29 cellular contexts compared by ENCODE assay signal in the genomic region with DNA sequence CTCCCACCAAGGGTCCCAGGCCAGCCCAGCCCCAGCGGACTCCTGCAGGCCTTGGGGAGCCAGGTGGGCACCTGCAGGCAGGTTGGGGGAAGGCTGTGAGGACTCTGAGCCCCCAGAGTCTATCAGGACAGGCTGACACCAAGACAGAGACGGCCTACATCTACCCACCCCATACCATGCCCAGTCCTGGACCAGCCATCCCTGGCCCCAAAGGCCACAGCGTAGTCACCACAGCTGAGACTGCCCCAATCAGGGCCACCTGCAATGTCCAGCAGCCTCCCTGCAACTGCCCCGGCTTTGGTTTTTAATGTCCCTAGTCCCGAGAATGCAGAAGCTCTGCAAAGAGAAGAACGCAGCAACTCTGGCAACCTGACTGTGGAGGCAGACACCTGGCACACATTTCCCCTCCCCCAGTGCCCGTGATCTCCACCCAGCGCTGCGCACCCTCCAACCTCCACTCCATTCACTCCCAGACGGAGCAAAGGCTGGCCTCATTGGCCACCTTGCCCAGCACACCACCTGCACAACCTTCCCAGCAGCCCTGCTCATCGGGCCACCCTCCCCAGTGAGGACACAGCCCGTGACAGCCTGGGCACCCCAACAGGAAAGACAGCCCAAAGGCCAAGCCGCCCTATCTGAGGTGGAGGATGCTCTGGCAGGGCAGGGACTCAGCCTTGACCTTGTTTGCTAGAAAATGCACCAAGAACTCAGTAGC. TPM values are rescaled to one million over a fixed set of nuclear protein-coding genes. Genes with fewer than 3 reads are reported as not detected.
DNase-seq lines count a peak whose midpoint lies in the region; ATAC-seq and TF ChIP-seq lines count a peak whose summit lies in the region.
"Had no signal": no experiment of that assay in that cellular context is flagged by ENCODE, and none has a peak within 500 bp of the region (broad histone marks: within the 10 kb centered on the region; RNA-seq: fewer than 3 reads in every experiment).

No MANE protein-coding gene starts in this region.

- H3K36me3 Mint-ChIP-seq in glutamatergic neuron (ENCODE audit: unreplicated experiment) (no peaks in the 10 kb centered on the region), nephron progenitor cell (ENCODE audit: low read depth) (peaks cover 6% of the 10 kb centered on the region)
- H3K36me3 Mint-ChIP-seq: CD14-positive monocyte; CD8-positive, alpha-beta memory T cell had no signal

- H3K4me2 ChIP-seq in trophoblast cell (ENCODE audit: low read length): no peak overlapping the region
- no peak overlapping the region for H3K4me2 ChIP-seq in PC-3 (ENCODE audit: low read length)
- H3K4me2 ChIP-seq: GM23338 had no signal

- 87 to 96% (median 90%) methylated on average over 13 of the region's 13 CpGs for WGBS in heart left ventricle, 4 donors
- no CpG with 5 or more reads among the region's 13 CpGs for WGBS in trophoblast cell (ENCODE audit: extremely low coverage, insufficient coverage, insufficient read length)

- BruUV-seq in PC-3 (replicated peaks; lab: Mats Ljungman, UMichigan): no TSS peak

- no peak overlapping the region for H4K8ac ChIP-seq in trophoblast cell (ENCODE audit: low read depth, low read length)

- H3K4me3 ChIP-seq in heart left ventricle (no peak overlapping the region), trophoblast cell (ENCODE audit: low read depth, low read length) (no peak overlapping the region), upper lobe of right lung (no peak overlapping the region), PC-3 (ENCODE audit: low read length) (no peak overlapping the region)
- H3K4me3 ChIP-seq: GM12878, GM23338 had no signal

- no peak overlapping the region for H4K12ac ChIP-seq in trophoblast cell (ENCODE audit: low read depth, low read length)

- H3K27ac Mint-ChIP-seq in glutamatergic neuron (ENCODE audit: unreplicated experiment): no peak overlapping the region
- no peak overlapping the region for H3K27ac Mint-ChIP-seq in nephron progenitor cell
- H3K27ac Mint-ChIP-seq: CD14-positive monocyte; CD8-positive, alpha-beta memory T cell; GM23338 had no signal

- no peaks in the 10 kb centered on the region for H3K9me3 ChIP-seq in heart left ventricle
- peaks cover 2% of the 10 kb centered on the region for H3K9me3 ChIP-seq in trophoblast cell (ENCODE audit: insufficient read depth, low read depth, low read length)
- H3K9me3 ChIP-seq in upper lobe of right lung: no peaks in the 10 kb centered on the region
- no peaks in the 10 kb centered on the region for H3K9me3 ChIP-seq in PC-3 (ENCODE audit: low read length)
- H3K9me3 ChIP-seq: BE2C had no signal

- no peaks in the 10 kb centered on the region for H3K9me2 ChIP-seq in PC-3 (replicated peaks; ENCODE audit: low read length)

- intact Hi-C loops in heart left ventricle (cut with DNase I): loop anchor here in 1 of 10 donors (5.0 kb wide), 1 partner anchor 43 kb away; no protein-coding TSS in a partner anchor
- intact Hi-C loops in Right ventricle myocardium inferior (cut with DNase I): no loop called here
- intact Hi-C loops in upper lobe of right lung (cut with DNase I): no loop called here
- intact Hi-C loops in PC-3 (cut with micrococcal nuclease): no loop called here

- H3K14ac ChIP-seq in trophoblast cell (ENCODE audit: low read length): peak overlapping the region; percentile 24

- peak overlapping the region; percentile 8 for H4K91ac ChIP-seq in trophoblast cell (ENCODE audit: low read depth, low read length)

- no peaks in the 10 kb centered on the region for H4K20me1 ChIP-seq in PC-3 (ENCODE audit: low read length)

- no peak for ATAC-seq in heart left ventricle
- no peak for ATAC-seq in Right ventricle myocardium inferior
- peak; percentile 18 for ATAC-seq in upper lobe of right lung
- no peak for ATAC-seq in PC-3
- ATAC-seq: GM12878, GM23338, HCT116 had no signal

- H3K27ac ChIP-seq in heart left ventricle (no peak overlapping the region), trophoblast cell (ENCODE audit: low read depth, low read length) (no peak overlapping the region), upper lobe of right lung (no peak overlapping the region), PC-3 (ENCODE audit: low read length) (no peak overlapping the region)
- H3K27ac ChIP-seq: HL-60 had no signal

- H2AFZ ChIP-seq in trophoblast cell (ENCODE audit: insufficient read depth, low read length, poor library complexity): no peak overlapping the region
- H2AFZ ChIP-seq in PC-3 (ENCODE audit: low read length): no peak overlapping the region
- H2AFZ ChIP-seq: GM23338 had no signal

- CTCF ChIA-PET in PC-3 (lab: Charles Lee): no interaction called here

- H2BK12ac ChIP-seq in trophoblast cell (ENCODE audit: low read length): peak overlapping the region; percentile 7

- no peak overlapping the region for H3K23ac ChIP-seq in trophoblast cell (ENCODE audit: low read length)

- H3K4me1 ChIP-seq in heart left ventricle (peaks cover 0 to 14% (median 0%) of the 10 kb centered on the region in 12 donors), trophoblast cell (ENCODE audit: control insufficient read depth in 1 of 2, insufficient read depth in 2 of 2, low read length in 2 of 2) (peaks cover 34 to 40% of the 10 kb centered on the region in 2 experiments), upper lobe of right lung (no peaks in the 10 kb centered on the region), PC-3 (ENCODE audit: insufficient read depth, low read length) (no peaks in the 10 kb centered on the region)
- H3K4me1 ChIP-seq: BE2C had no signal

- peak overlapping the region; percentile 18 for H2BK120ac ChIP-seq in trophoblast cell (ENCODE audit: insufficient read depth, low read length, poor library complexity)

- peaks cover 21% of the 10 kb centered on the region for H3K79me1 ChIP-seq in trophoblast cell (ENCODE audit: low read length)

- H3K4ac ChIP-seq in trophoblast cell (ENCODE audit: low read depth, low read length): no peak overlapping the region

- H3K18ac ChIP-seq in trophoblast cell (ENCODE audit: low read length): peak overlapping the region; percentile 43

- H3K4me3 Mint-ChIP-seq in glutamatergic neuron (ENCODE audit: unreplicated experiment): no peak overlapping the region
- H3K4me3 Mint-ChIP-seq in nephron progenitor cell: no peak overlapping the region
- H3K4me3 Mint-ChIP-seq: CD14-positive monocyte; CD8-positive, alpha-beta memory T cell; GM23338 had no signal

- POLR2A ChIA-PET in PC-3 (lab: Charles Lee; ENCODE audit: unreplicated experiment): no interaction called here

- H3K9me3 Mint-ChIP-seq in glutamatergic neuron (ENCODE audit: unreplicated experiment): peaks cover 5% of the 10 kb centered on the region
- H3K9me3 Mint-ChIP-seq in nephron progenitor cell: peaks cover 11% of the 10 kb centered on the region
- H3K9me3 Mint-ChIP-seq: CD14-positive monocyte; CD8-positive, alpha-beta memory T cell had no signal

- TF ChIP-seq CTCF in heart left ventricle (IDR thresholded peaks at IDR 0.05) (no peak), glutamatergic neuron (IDR thresholded peaks at IDR 0.05; ENCODE audit: partially characterized antibody, unreplicated experiment) (no peak), upper lobe of right lung (IDR thresholded peaks at IDR 0.05) (no peak), nephron progenitor cell (IDR thresholded peaks at IDR 0.05) (no peak), PC-3 (conservative IDR thresholded peaks at IDR 0.05; ENCODE audit: low read depth, low read length) (no peak)

- H3K36me3 ChIP-seq in heart left ventricle (no peaks in the 10 kb centered on the region), trophoblast cell (ENCODE audit: control insufficient read depth in 1 of 2, insufficient read depth in 2 of 2, low read length in 2 of 2) (peaks cover 1 to 2% of the 10 kb centered on the region in 2 experiments), upper lobe of right lung (no peaks in the 10 kb centered on the region), PC-3 (ENCODE audit: low read depth, low read length) (no peaks in the 10 kb centered on the region)
- H3K36me3 ChIP-seq: BE2C had no signal

- H3K9ac ChIP-seq in trophoblast cell (ENCODE audit: low read length) (no peak overlapping the region), PC-3 (ENCODE audit: low read length) (no peak overlapping the region)

- no peak for TF ChIP-seq POLR2A in heart left ventricle (IDR thresholded peaks at IDR 0.05)

- H3K79me2 ChIP-seq in trophoblast cell (ENCODE audit: control insufficient read depth, insufficient read depth, low read length, poor library complexity) (no peaks in the 10 kb centered on the region), PC-3 (ENCODE audit: low read length) (no peaks in the 10 kb centered on the region)

- H3K27me3 ChIP-seq in heart left ventricle (peaks cover 0 to 12% (median 0%) of the 10 kb centered on the region in 9 donors), trophoblast cell (ENCODE audit: insufficient read depth, low read length) (no peaks in the 10 kb centered on the region), upper lobe of right lung (no peaks in the 10 kb centered on the region), PC-3 (ENCODE audit: low read length) (peaks cover 56% of the 10 kb centered on the region)
- H3K27me3 ChIP-seq: BE2C had no signal

- DNase-seq in heart left ventricle: peak in 3 of 5 donors; percentile 12 to 37 (median 14)
- DNase-seq in Right ventricle myocardium inferior (ENCODE audit: missing footprints): no peak
- DNase-seq in glutamatergic neuron: peak; percentile 9
- no peak for DNase-seq in trophoblast cell
- DNase-seq in upper lobe of right lung: no peak
- DNase-seq in nephron progenitor cell: no peak
- DNase-seq in central memory CD4-positive, alpha-beta T cell: no peak
- DNase-seq in PC-3: no peak
- DNase-seq: 8988T; ACHN; BE2C; CD8-positive, alpha-beta memory T cell; DMS 273 treated with DMSO at 0.1 percent for 48 hours; DMS79; EL; GDM1; Karpas-422; NCI-H1092; NCI-H1436; NCI-H187; NCI-H524; NCI-H748 treated with DMSO at 0.1 percent for 48 hours; SHP77 had no signal

- H2BK5ac ChIP-seq in trophoblast cell (ENCODE audit: low read depth, low read length, poor library complexity): no peak overlapping the region

- H3K4me1 Mint-ChIP-seq in glutamatergic neuron (ENCODE audit: low read depth, unreplicated experiment): peaks cover 19% of the 10 kb centered on the region
- peaks cover 58% of the 10 kb centered on the region for H3K4me1 Mint-ChIP-seq in nephron progenitor cell
- H3K4me1 Mint-ChIP-seq: CD14-positive monocyte; CD8-positive, alpha-beta memory T cell had no signal

- H2AK5ac ChIP-seq in trophoblast cell (ENCODE audit: low read length): peak overlapping the region; percentile 6

- H3K27me3 Mint-ChIP-seq in glutamatergic neuron (ENCODE audit: unreplicated experiment): peaks cover 4% of the 10 kb centered on the region
- peaks cover 27% of the 10 kb centered on the region for H3K27me3 Mint-ChIP-seq in nephron progenitor cell (ENCODE audit: low read depth, poor library complexity)

- H3F3A ChIP-seq in PC-3 (ENCODE audit: low read length, unreplicated experiment): no peaks in the 10 kb centered on the region

RNA-seq across cellular contexts. Expression of gene ADAMTS2, which starts 14.9 kb away (rescaled TPM):
- total RNA-seq in heart left ventricle: 10 to 100 TPM in 2 of 9 donors, 1 to 10 TPM in 7; 1.1 to 23.0 (median 5.5) TPM
- 1 to 10 TPM; 1.8 to 6.8 TPM for polyA plus RNA-seq in heart left ventricle
- total RNA-seq in Right ventricle myocardium inferior: 3.7 TPM
- total RNA-seq in glutamatergic neuron (ENCODE audit: unreplicated experiment): 23.5 TPM
- 26.0 and 27.6 TPM in 2 replicates for polyA plus RNA-seq in trophoblast cell (2013)
- total RNA-seq in upper lobe of right lung: 16.4 TPM
- total RNA-seq in PC-3 (2014; rRNA removed): not detected in 2 replicates
- total RNA-seq: CD8-positive, alpha-beta memory T cell; SK-MEL-5 had no signal
- polyA plus RNA-seq: CD8-positive, alpha-beta memory T cell had no signal

Comparison
In these comparisons a context has a peak if more than half of its experiments do, and no peak if none do; other contexts are left out.
1. DNase-seq: peak in heart left ventricle (3 of 5) and glutamatergic neuron (single experiment); none in Right ventricle myocardium inferior (single experiment), trophoblast cell (0 of 2), upper lobe of right lung (single experiment), nephron progenitor cell (single experiment), central memory CD4-positive, alpha-beta T cell (single experiment) and PC-3 (single experiment).